In the genomic region with DNA sequence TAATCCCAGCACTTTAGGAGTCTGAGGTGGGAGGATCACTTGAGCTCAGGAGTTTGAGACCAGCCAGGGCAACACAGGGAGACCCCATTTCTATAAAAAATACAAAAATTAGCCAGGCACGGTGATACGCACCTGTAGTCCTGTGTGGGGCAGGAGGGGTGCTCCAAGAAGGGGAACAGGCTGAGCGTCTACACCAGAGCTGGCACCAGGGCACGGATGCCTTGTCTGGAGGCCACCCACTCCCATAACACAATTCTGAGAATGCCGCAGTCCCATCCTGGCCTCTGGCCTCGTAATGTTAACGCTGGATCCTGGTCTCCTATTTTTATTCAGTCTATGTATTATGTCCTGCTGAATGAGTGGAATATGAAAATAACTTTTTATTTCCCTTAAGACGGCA, we compare ENCODE assay signal across 16 cellular contexts.
DNase-seq lines count a peak whose midpoint lies in the region; ATAC-seq and TF ChIP-seq lines count a peak whose summit lies in the region.
"Had no signal": no experiment of that assay in that cellular context is flagged by ENCODE, and none has a peak within 500 bp of the region (broad histone marks: within the 10 kb centered on the region; RNA-seq: fewer than 3 reads in every experiment).

No MANE protein-coding gene starts in this region.

- TF ChIP-seq POLR2A in breast epithelium (IDR thresholded peaks at IDR 0.05) = no peak

- H3K27me3 Mint-ChIP-seq in MCF 10A (ENCODE audit: insufficient read depth, unreplicated experiment) (no peaks in the 10 kb centered on the region), type B pancreatic cell (peaks cover 9% of the 10 kb centered on the region)

- H3K36me3 ChIP-seq in breast epithelium = no peaks in the 10 kb centered on the region
- H3K36me3 ChIP-seq in RWPE2 (ENCODE audit: low read depth) = no peaks in the 10 kb centered on the region
- H3K36me3 ChIP-seq: BE2C had no signal

- no peak overlapping the region for H3K4me3 ChIP-seq in breast epithelium
- H3K4me3 ChIP-seq in RWPE2 (ENCODE audit: severe bottlenecking) = no peak overlapping the region

- H3K27ac Mint-ChIP-seq in MCF 10A (ENCODE audit: low read depth, unreplicated experiment) (peak overlapping the region; percentile 64), type B pancreatic cell (no peak overlapping the region)
- H3K27ac Mint-ChIP-seq: CD14-positive monocyte; CD8-positive, alpha-beta T cell had no signal

- H3K27me3 ChIP-seq in breast epithelium (peaks cover 0 to 13% of the 10 kb centered on the region in 2 donors), RWPE2 (ENCODE audit: insufficient read depth, poor library complexity, severe bottlenecking) (no peaks in the 10 kb centered on the region)
- H3K27me3 ChIP-seq: BE2C had no signal

- no peaks in the 10 kb centered on the region for H3K4me1 ChIP-seq in breast epithelium
- H3K4me1 ChIP-seq in RWPE2 (ENCODE audit: insufficient read depth, poor library complexity, severe bottlenecking) = peaks cover 28% of the 10 kb centered on the region
- H3K4me1 ChIP-seq: BE2C had no signal

- ATAC-seq in RWPE2 (ENCODE audit: low read depth) (no peak), GM21515 (IDR thresholded peaks at IDR 0.05; ENCODE audit: unreplicated experiment) (no peak), GM21576 (IDR thresholded peaks at IDR 0.05; ENCODE audit: unreplicated experiment) (no peak)
- ATAC-seq: CD8-positive, alpha-beta T cell; HCT116 had no signal

- CTCF ChIA-PET in MCF 10A (lab: Yijun Ruan, JAX) = no interaction called here

- no TSS peak for BruUV-seq in MCF 10A (replicated peaks; lab: Mats Ljungman, UMichigan)

- POLR2A ChIA-PET in MCF 10A (lab: Yijun Ruan, JAX) = no interaction called here

- H3K9me3 Mint-ChIP-seq in MCF 10A (ENCODE audit: unreplicated experiment) (no peaks in the 10 kb centered on the region), type B pancreatic cell (no peaks in the 10 kb centered on the region)
- H3K9me3 Mint-ChIP-seq: CD14-positive monocyte; CD8-positive, alpha-beta T cell had no signal

- intact Hi-C loops in MCF 10A (cut with micrococcal nuclease) (no loop called here), breast epithelium (cut with DNase I; ENCODE audit: low total_unique reads) (no loop called here)

- no peak for TF ChIP-seq CTCF in MCF 10A (IDR thresholded peaks at IDR 0.05; ENCODE audit: unreplicated experiment)
- no peak for TF ChIP-seq CTCF in breast epithelium (IDR thresholded peaks at IDR 0.05)
- TF ChIP-seq CTCF in RWPE2 (IDR thresholded peaks at IDR 0.05; ENCODE audit: poor library complexity, severe bottlenecking) = no peak
- no peak for TF ChIP-seq CTCF in type B pancreatic cell (conservative IDR thresholded peaks at IDR 0.05)

- DNase-seq in MCF 10A (ENCODE audit: unreplicated experiment) (no peak), breast epithelium (ENCODE audit: low spot score in 2 of 2) (no peak), RWPE2 (ENCODE audit: low spot score) (no peak), epithelial cell of prostate (ENCODE audit: low read depth, low spot score) (no peak), type B pancreatic cell (ENCODE audit: extremely low spot score, unreplicated experiment) (peak; percentile 15), RKO (ENCODE audit: low spot score) (no peak)
- DNase-seq: BE2C; CD8-positive, alpha-beta T cell; COR-L47; DMS153; EL had no signal

- H3K27ac ChIP-seq in breast epithelium (no peak overlapping the region), RWPE2 (ENCODE audit: poor library complexity, severe bottlenecking) (peak overlapping the region; percentile 96), epithelial cell of prostate (peak overlapping the region; percentile 71)
- H3K27ac ChIP-seq: HL-60 had no signal

- H3K36me3 Mint-ChIP-seq in MCF 10A (ENCODE audit: insufficient read depth, unreplicated experiment) (no peaks in the 10 kb centered on the region), type B pancreatic cell (no peaks in the 10 kb centered on the region)
- H3K36me3 Mint-ChIP-seq: CD14-positive monocyte; CD8-positive, alpha-beta T cell had no signal

- H3K4me3 Mint-ChIP-seq in MCF 10A (ENCODE audit: unreplicated experiment) (peak overlapping the region; percentile 65), type B pancreatic cell (no peak overlapping the region)
- H3K4me3 Mint-ChIP-seq: CD14-positive monocyte; CD8-positive, alpha-beta T cell had no signal

- H3K4me1 Mint-ChIP-seq in MCF 10A (ENCODE audit: insufficient read depth, unreplicated experiment) (peaks cover 20% of the 10 kb centered on the region), type B pancreatic cell (ENCODE audit: unreplicated experiment) (no peaks in the 10 kb centered on the region)
- H3K4me1 Mint-ChIP-seq: CD14-positive monocyte had no signal

- H3K9me3 ChIP-seq in breast epithelium (no peaks in the 10 kb centered on the region), RWPE2 (ENCODE audit: severe bottlenecking) (no peaks in the 10 kb centered on the region)
- H3K9me3 ChIP-seq: BE2C had no signal

Comparison
In these comparisons a context has a peak if more than half of its experiments do, and no peak if none do; other contexts are left out.
1. H3K27ac ChIP-seq: peak in RWPE2 (single experiment) and epithelial cell of prostate (single experiment); none in breast epithelium (0 of 2).